14 cellular contexts compared by ENCODE assay signal in the genomic region with DNA sequence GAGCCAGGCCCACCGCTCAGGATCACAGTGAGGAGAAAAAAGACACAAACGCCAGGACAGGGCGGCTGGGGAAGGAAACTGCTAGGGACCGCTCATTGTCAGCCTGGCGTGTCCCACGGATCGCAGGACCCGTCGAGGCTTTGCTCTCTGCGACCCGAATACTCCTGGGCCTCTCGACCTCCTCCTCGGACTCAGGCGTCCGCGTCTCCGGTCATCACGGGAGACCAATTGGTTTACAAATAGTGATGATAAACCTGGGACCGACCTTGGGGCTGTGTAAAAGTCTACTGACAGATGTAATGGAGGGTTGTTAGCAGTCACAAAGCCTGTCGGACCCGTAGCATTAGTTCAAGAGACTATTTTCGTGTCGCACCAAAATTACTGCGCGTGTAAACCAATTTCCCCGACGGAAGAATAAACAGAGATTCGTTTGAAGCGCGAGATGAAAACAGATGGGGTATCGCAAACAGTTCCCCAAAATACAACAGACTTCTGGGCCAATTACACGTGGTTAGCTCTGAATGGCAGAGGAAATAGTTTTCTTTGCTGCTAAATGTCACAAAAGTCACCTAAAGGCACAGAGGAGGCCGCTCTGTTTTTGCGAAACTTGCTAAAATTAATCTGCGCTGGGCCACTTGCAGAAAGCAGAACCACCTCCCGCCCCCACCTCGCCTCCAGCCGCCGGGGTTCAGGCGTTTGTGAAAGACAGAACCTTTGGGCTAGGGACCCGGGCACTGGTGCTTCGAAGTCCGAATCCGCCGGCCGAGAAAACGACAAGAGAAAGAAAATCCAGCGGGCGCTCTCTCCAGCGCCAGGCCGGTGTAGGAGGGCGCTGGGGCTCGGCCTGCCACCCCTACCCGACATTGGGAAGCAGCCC.
DNase-seq lines count a peak whose midpoint lies in the region; ATAC-seq and TF ChIP-seq lines count a peak whose summit lies in the region.
"Had no signal": no experiment of that assay in that cellular context is flagged by ENCODE, and none has a peak within 500 bp of the region (broad histone marks: within the 10 kb centered on the region; RNA-seq: fewer than 3 reads in every experiment).

No MANE protein-coding gene starts in this region.

- TF ChIP-seq CTCF in breast epithelium (IDR thresholded peaks at IDR 0.05) = no peak
- no peak for TF ChIP-seq CTCF in MCF 10A (IDR thresholded peaks at IDR 0.05; ENCODE audit: unreplicated experiment)
- TF ChIP-seq CTCF in thoracic aorta (IDR thresholded peaks at IDR 0.05) = no peak
- no peak for TF ChIP-seq CTCF in Peyer's patch (IDR thresholded peaks at IDR 0.05)

- peaks cover 12% of the 10 kb centered on the region for H3K9me3 Mint-ChIP-seq in MCF 10A (ENCODE audit: unreplicated experiment)
- H3K9me3 Mint-ChIP-seq in activated naive CD8-positive, alpha-beta T cell treated with anti-CD3 and anti-CD28 coated beads for 36 hours = peaks cover 19% of the 10 kb centered on the region
- peaks cover 8 to 32% (median 24%) of the 10 kb centered on the region in 7 donors for H3K9me3 Mint-ChIP-seq in naive B cell

- no peaks in the 10 kb centered on the region for H3K27me3 Mint-ChIP-seq in MCF 10A (ENCODE audit: insufficient read depth, unreplicated experiment)
- peaks cover 86% of the 10 kb centered on the region for H3K27me3 Mint-ChIP-seq in activated naive CD8-positive, alpha-beta T cell treated with anti-CD3 and anti-CD28 coated beads for 36 hours
- peaks cover 57 to 83% (median 80%) of the 10 kb centered on the region in 3 donors for H3K27me3 Mint-ChIP-seq in naive B cell

- POLR2A ChIA-PET in MCF 10A (lab: Yijun Ruan, JAX) = no interaction called here

- no peak for DNase-seq in breast epithelium (ENCODE audit: low spot score in 2 of 2)
- no peak for DNase-seq in MCF 10A (ENCODE audit: unreplicated experiment)
- DNase-seq in activated naive CD8-positive, alpha-beta T cell treated with anti-CD3 and anti-CD28 coated beads for 36 hours = no peak
- no peak for DNase-seq in naive B cell
- DNase-seq in thoracic aorta (ENCODE audit: low spot score) = no peak
- no peak for DNase-seq in NCI-H2029 treated with DMSO at 0.1 percent for 48 hours (lab: John Stamatoyannopoulos, UW)
- no peak for DNase-seq in Peyer's patch
- DNase-seq: activated CD4-positive, alpha-beta T cell treated with anti-CD3 and anti-CD28 coated beads, Interleukin-2, amount 50 U/mL, for 48 hours; DND-41; effector CD4-positive, alpha-beta T cell; occipital lobe had no signal

- H3K4me3 Mint-ChIP-seq in MCF 10A (ENCODE audit: unreplicated experiment) = no peak overlapping the region
- peak overlapping the region; percentile 52 for H3K4me3 Mint-ChIP-seq in activated naive CD8-positive, alpha-beta T cell treated with anti-CD3 and anti-CD28 coated beads for 36 hours
- H3K4me3 Mint-ChIP-seq in naive B cell = peak overlapping the region in 6 of 8 donors; percentile 20 to 70 (median 49)

- H3K27me3 ChIP-seq in breast epithelium = peaks cover 6 to 62% of the 10 kb centered on the region in 2 donors
- H3K27me3 ChIP-seq in thoracic aorta (replicated peaks; ENCODE audit: insufficient read depth) = peaks cover 12% of the 10 kb centered on the region
- peaks cover 0 to 22% of the 10 kb centered on the region in 2 donors for H3K27me3 ChIP-seq in Peyer's patch

- H3K36me3 ChIP-seq in breast epithelium (no peaks in the 10 kb centered on the region), thoracic aorta (no peaks in the 10 kb centered on the region), Peyer's patch (no peaks in the 10 kb centered on the region)
- H3K36me3 ChIP-seq: left lung had no signal

- H3K27ac Mint-ChIP-seq in MCF 10A (ENCODE audit: low read depth, unreplicated experiment) (no peak overlapping the region), naive B cell (peak overlapping the region in 1 of 6 donors; percentile 63)
- H3K27ac Mint-ChIP-seq in activated naive CD8-positive, alpha-beta T cell treated with anti-CD3 and anti-CD28 coated beads for 36 hours = no peak overlapping the region

- H3K4me3 ChIP-seq in breast epithelium = peak overlapping the region; percentile 24 to 53 (median 25)
- H3K4me3 ChIP-seq in thoracic aorta = peak overlapping the region; percentile 51
- H3K4me3 ChIP-seq in Peyer's patch = peak overlapping the region in 2 of 4 donors; percentile 32 to 33
- H3K4me3 ChIP-seq: left lung, SK-N-MC had no signal

- BruUV-seq in MCF 10A (replicated peaks; lab: Mats Ljungman, UMichigan) = no TSS peak

- intact Hi-C loops in breast epithelium (cut with DNase I; ENCODE audit: low total_unique reads) = no loop called here
- intact Hi-C loops in MCF 10A (cut with micrococcal nuclease) = no loop called here

- H3K27ac ChIP-seq in breast epithelium = no peak overlapping the region
- H3K27ac ChIP-seq in thoracic aorta = no peak overlapping the region
- H3K27ac ChIP-seq in Peyer's patch = no peak overlapping the region
- H3K27ac ChIP-seq: left lung, SK-N-MC had no signal

- H3K4me1 ChIP-seq in breast epithelium (peaks cover 0 to 9% of the 10 kb centered on the region in 2 donors), thoracic aorta (ENCODE audit: control insufficient read depth in 1 of 2, low read depth in 2 of 2) (peaks cover 0 to 7% of the 10 kb centered on the region in 2 donors), Peyer's patch (peaks cover 0 to 12% (median 0%) of the 10 kb centered on the region in 4 donors)

- H3K4me1 Mint-ChIP-seq in MCF 10A (ENCODE audit: insufficient read depth, unreplicated experiment) (peaks cover 7% of the 10 kb centered on the region), naive B cell (peaks cover 4 to 17% (median 16%) of the 10 kb centered on the region in 3 donors)
- peaks cover 15% of the 10 kb centered on the region for H3K4me1 Mint-ChIP-seq in activated naive CD8-positive, alpha-beta T cell treated with anti-CD3 and anti-CD28 coated beads for 36 hours

- CTCF ChIA-PET in MCF 10A (lab: Yijun Ruan, JAX) = no interaction called here

- H3K36me3 Mint-ChIP-seq in MCF 10A (ENCODE audit: insufficient read depth, unreplicated experiment) (no peaks in the 10 kb centered on the region), naive B cell (peaks cover 11 to 25% of the 10 kb centered on the region in 2 donors)
- H3K36me3 Mint-ChIP-seq in activated naive CD8-positive, alpha-beta T cell treated with anti-CD3 and anti-CD28 coated beads for 36 hours = peaks cover 2% of the 10 kb centered on the region

- ATAC-seq in naive B cell (ENCODE audit: low read depth in 2 of 2) (no peak), thoracic aorta (ENCODE audit: insufficient number of reproducible peaks, low FRiP score, low read depth) (no peak), HG02678 (IDR thresholded peaks at IDR 0.05; ENCODE audit: unreplicated experiment) (no peak)

- TF ChIP-seq POLR2A in breast epithelium (IDR thresholded peaks at IDR 0.05) (no peak), Peyer's patch (IDR thresholded peaks at IDR 0.05) (no peak)

- H3K9me3 ChIP-seq in breast epithelium (peaks cover 11 to 26% of the 10 kb centered on the region in 2 donors), thoracic aorta (peaks cover 15% of the 10 kb centered on the region), Peyer's patch (peaks cover 0 to 9% (median 2%) of the 10 kb centered on the region in 4 donors)
